8 cellular contexts compared by ENCODE assay signal in the genomic region with DNA sequence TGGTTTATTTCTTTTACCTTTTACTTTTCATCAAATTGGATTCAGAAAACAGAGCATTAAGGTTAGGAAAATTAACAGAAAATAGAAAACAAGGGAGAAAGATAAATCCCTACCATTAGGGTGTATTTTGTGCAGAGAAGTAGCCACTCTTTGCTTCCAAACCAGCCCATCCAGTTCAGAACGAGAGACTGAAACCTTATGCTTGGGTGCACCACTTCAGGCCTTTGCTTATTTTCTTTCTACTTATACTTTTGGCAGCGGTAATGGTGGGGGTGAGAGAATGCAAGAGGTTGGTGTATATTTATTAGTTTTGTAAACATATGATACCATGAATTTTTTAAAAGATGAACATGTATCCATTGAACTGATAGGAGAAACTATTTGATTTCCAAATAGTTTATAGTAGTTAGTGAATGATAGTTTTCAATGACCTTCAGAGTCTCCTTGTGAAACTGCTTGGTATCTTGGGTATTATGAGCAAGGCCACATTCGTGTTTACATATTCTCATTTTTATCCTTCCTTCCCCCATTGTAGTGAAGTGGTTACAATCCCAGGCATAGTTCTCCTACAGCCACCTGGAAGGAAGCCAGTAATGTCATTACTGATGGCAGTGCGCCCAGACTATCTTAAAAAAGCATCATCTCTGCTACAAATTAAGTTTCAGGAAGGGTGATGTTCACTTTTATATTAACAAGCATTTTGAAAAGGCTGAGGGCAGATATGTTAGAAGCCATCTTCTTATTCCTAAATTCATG.
DNase-seq lines count a peak whose midpoint lies in the region; ATAC-seq and TF ChIP-seq lines count a peak whose summit lies in the region.

No MANE protein-coding gene starts in this region.

- H2AFZ ChIP-seq in PC-9 (no peak overlapping the region), GM23338 (no peak overlapping the region), neuronal stem cell (ENCODE audit: low read length) (no peak overlapping the region)

- no peak overlapping the region for H3K18ac ChIP-seq in neuronal stem cell (ENCODE audit: low read length)

- no CpG with 5 or more reads among the region's 4 CpGs for WGBS in neuronal stem cell (ENCODE audit: extremely low coverage in 2 of 2, insufficient read length in 2 of 2, insufficient replicate concordance in 1 of 2), 2 donors

- H3K14ac ChIP-seq in neuronal stem cell (ENCODE audit: low read length) = no peak overlapping the region

- H2BK120ac ChIP-seq in neuronal stem cell (ENCODE audit: low read depth, low read length) = no peak overlapping the region

- no peaks in the 10 kb centered on the region for H3K27me3 Mint-ChIP-seq in CD8-positive, alpha-beta T cell (ENCODE audit: low read depth)
- H3K27me3 Mint-ChIP-seq in naive thymus-derived CD4-positive, alpha-beta T cell = no peaks in the 10 kb centered on the region
- no peaks in the 10 kb centered on the region for H3K27me3 Mint-ChIP-seq in GM23338 (ENCODE audit: insufficient read depth, low read depth, poor library complexity)

- H3K9me3 ChIP-seq in CD8-positive, alpha-beta T cell (ENCODE audit: low read length) = no peaks in the 10 kb centered on the region
- H3K9me3 ChIP-seq in PC-9 (ENCODE audit: insufficient read depth, low read depth) (no peaks in the 10 kb centered on the region), neuronal stem cell (replicated peaks in 1 of 2; ENCODE audit: control insufficient read depth in 2 of 2, insufficient read depth in 1 of 2, low read depth in 1 of 2, low read length in 2 of 2) (peaks cover 0 to 2% of the 10 kb centered on the region in 2 donors)
- H3K9me3 ChIP-seq in naive thymus-derived CD4-positive, alpha-beta T cell (ENCODE audit: control insufficient read depth in 2 of 3, low read length in 3 of 3) = no peaks in the 10 kb centered on the region

- no peak overlapping the region for H3K4ac ChIP-seq in neuronal stem cell (ENCODE audit: low read length)

- no peak overlapping the region for H3K4me3 Mint-ChIP-seq in CD8-positive, alpha-beta T cell
- H3K4me3 Mint-ChIP-seq in naive thymus-derived CD4-positive, alpha-beta T cell = peak overlapping the region in 2 of 10 donors; percentile 2
- H3K4me3 Mint-ChIP-seq in GM23338 = no peak overlapping the region

- no peak overlapping the region for H4K91ac ChIP-seq in neuronal stem cell (ENCODE audit: low read depth, low read length, poor library complexity)

- peaks cover 62% of the 10 kb centered on the region for H3K4me1 Mint-ChIP-seq in CD8-positive, alpha-beta T cell (ENCODE audit: low read depth)
- H3K4me1 Mint-ChIP-seq in naive thymus-derived CD4-positive, alpha-beta T cell = peaks cover 25 to 71% (median 60%) of the 10 kb centered on the region in 7 donors
- peaks cover 8% of the 10 kb centered on the region; the same call in 2 of the 3 replicates for H3K4me1 Mint-ChIP-seq in GM23338

- H3K27ac Mint-ChIP-seq in CD8-positive, alpha-beta T cell = peak overlapping the region; percentile 46
- peak overlapping the region in 6 of 9 donors; percentile 15 to 73 (median 21) for H3K27ac Mint-ChIP-seq in naive thymus-derived CD4-positive, alpha-beta T cell
- H3K27ac Mint-ChIP-seq in GM23338 = no peak overlapping the region

- peaks cover 4% of the 10 kb centered on the region for H3K36me3 ChIP-seq in CD8-positive, alpha-beta T cell (ENCODE audit: insufficient read depth, low read length)
- H3K36me3 ChIP-seq in PC-9 (ENCODE audit: low read depth) (no peaks in the 10 kb centered on the region), GM23338 (ENCODE audit: insufficient read depth) (no peaks in the 10 kb centered on the region), neuronal stem cell (replicated peaks in 1 of 2; ENCODE audit: control insufficient read depth in 2 of 2, insufficient read depth in 2 of 2, low read length in 2 of 2) (no peaks in the 10 kb centered on the region)
- H3K36me3 ChIP-seq in naive thymus-derived CD4-positive, alpha-beta T cell (ENCODE audit: control insufficient read depth in 2 of 3, insufficient read depth in 3 of 3, low read length in 3 of 3) = peaks cover 0 to 8% (median 4%) of the 10 kb centered on the region in 3 experiments

- H3K36me3 Mint-ChIP-seq in CD8-positive, alpha-beta T cell = peaks cover 57% of the 10 kb centered on the region
- peaks cover 6 to 66% (median 22%) of the 10 kb centered on the region in 5 donors for H3K36me3 Mint-ChIP-seq in naive thymus-derived CD4-positive, alpha-beta T cell
- H3K36me3 Mint-ChIP-seq in GM23338 (ENCODE audit: low read depth) = peaks cover 28% of the 10 kb centered on the region; the same call in 2 of the 3 replicates

- no peak overlapping the region for H4K8ac ChIP-seq in neuronal stem cell (ENCODE audit: low read depth, low read length)

- POLR2A ChIA-PET in CD8-positive, alpha-beta T cell (lab: Charles Lee) = no interaction called here
- POLR2A ChIA-PET in PC-9 (lab: Charles Lee; ENCODE audit: unreplicated experiment) = no interaction called here
- POLR2A ChIA-PET in naive thymus-derived CD4-positive, alpha-beta T cell (lab: Charles Lee) = no interaction called here

- no peak overlapping the region for H3K4me2 ChIP-seq in PC-9
- H3K4me2 ChIP-seq in GM23338 = no peak overlapping the region
- H3K4me2 ChIP-seq in neuronal stem cell (ENCODE audit: insufficient read depth, low read length, poor library complexity, severe bottlenecking) = no peak overlapping the region

- H3K27ac ChIP-seq in CD8-positive, alpha-beta T cell (ENCODE audit: low read depth, low read length) = no peak overlapping the region
- 0 out of 2 replicates have a peak overlapping the region, but pooled peaks have one; percentile 32 for H3K27ac ChIP-seq in PC-9
- no peak overlapping the region for H3K27ac ChIP-seq in naive thymus-derived CD4-positive, alpha-beta T cell (ENCODE audit: low read depth, low read length)
- no peak overlapping the region for H3K27ac ChIP-seq in GM23338 (ENCODE audit: low read depth)
- H3K27ac ChIP-seq in neuronal stem cell (replicated peaks; ENCODE audit: low read length) = no peak overlapping the region

- no peak overlapping the region for H2BK5ac ChIP-seq in neuronal stem cell (ENCODE audit: low read length)

- no peak for TF ChIP-seq EP300 in Ishikawa (IDR thresholded peaks at IDR 0.05; ENCODE audit: borderline replicate concordance)

- H3K9ac ChIP-seq in neuronal stem cell (ENCODE audit: low read depth, low read length, poor library complexity) = no peak overlapping the region

- H3K9me2 ChIP-seq in PC-9 (ENCODE audit: insufficient read depth) (no peaks in the 10 kb centered on the region), GM23338 (ENCODE audit: insufficient read depth) (no peaks in the 10 kb centered on the region)

- H3K9me3 Mint-ChIP-seq in CD8-positive, alpha-beta T cell = no peaks in the 10 kb centered on the region
- peaks cover 0 to 12% (median 0%) of the 10 kb centered on the region in 11 donors for H3K9me3 Mint-ChIP-seq in naive thymus-derived CD4-positive, alpha-beta T cell
- peaks cover 19% of the 10 kb centered on the region for H3K9me3 Mint-ChIP-seq in GM23338

- no peaks in the 10 kb centered on the region for H3K27me3 ChIP-seq in CD8-positive, alpha-beta T cell (ENCODE audit: insufficient read depth, low read length)
- H3K27me3 ChIP-seq in PC-9 (ENCODE audit: insufficient read depth, low read depth) = no peaks in the 10 kb centered on the region
- H3K27me3 ChIP-seq in naive thymus-derived CD4-positive, alpha-beta T cell (ENCODE audit: control insufficient read depth in 2 of 2, insufficient read depth in 2 of 2, low read length in 2 of 2) = no peaks in the 10 kb centered on the region
- no peaks in the 10 kb centered on the region for H3K27me3 ChIP-seq in GM23338 (ENCODE audit: insufficient read depth)
- no peaks in the 10 kb centered on the region for H3K27me3 ChIP-seq in neuronal stem cell (ENCODE audit: control insufficient read depth in 3 of 3, insufficient read depth in 3 of 3, low read depth in 1 of 3, low read length in 3 of 3)

- DNase-seq in CD8-positive, alpha-beta T cell = no peak
- peak; percentile 64 to 68 for DNase-seq in PC-9
- peak; percentile 92 to 95 for DNase-seq in erythroblast (lab: John Stamatoyannopoulos, UW)
- no peak for DNase-seq in naive thymus-derived CD4-positive, alpha-beta T cell
- no peak for DNase-seq in GM23338 (ENCODE audit: low spot score)
- DNase-seq in neuronal stem cell (ENCODE audit: low spot score) = no peak

- H4K20me1 ChIP-seq in PC-9 (ENCODE audit: insufficient read depth) (no peaks in the 10 kb centered on the region), GM23338 (replicated peaks; ENCODE audit: insufficient read depth) (no peaks in the 10 kb centered on the region)

- intact Hi-C loops in CD8-positive, alpha-beta T cell (cut with DNase I, micrococcal nuclease) = loop anchor here in 1 of 2 experiments (10.0 kb wide), 1 partner anchor 54 kb away; no protein-coding TSS in a partner anchor
- intact Hi-C loops in PC-9 (cut with micrococcal nuclease; ENCODE audit: unreplicated experiment) = loop anchor here (10.0 kb wide), 1 partner anchor 54 kb away; no protein-coding TSS in a partner anchor
- intact Hi-C loops in naive thymus-derived CD4-positive, alpha-beta T cell (cut with micrococcal nuclease) = no loop called here

- H2AK5ac ChIP-seq in neuronal stem cell (ENCODE audit: low read depth, low read length) = no peak overlapping the region

- TF ChIP-seq RAD21 in Ishikawa (IDR thresholded peaks at IDR 0.05; ENCODE audit: low read depth) = no peak

- no peaks in the 10 kb centered on the region for H3K79me1 ChIP-seq in neuronal stem cell (ENCODE audit: low read depth, low read length)

- no peak for ATAC-seq in CD8-positive, alpha-beta T cell
- ATAC-seq in GM21360 (IDR thresholded peaks at IDR 0.05; ENCODE audit: unreplicated experiment) (peak; percentile 58), GM23338 (no peak)
- ATAC-seq in naive thymus-derived CD4-positive, alpha-beta T cell = peak; percentile 26

- no TSS peak for BruUV-seq in PC-9 (replicated peaks; lab: Mats Ljungman, UMichigan)

- no peaks in the 10 kb centered on the region for H3K79me2 ChIP-seq in PC-9 (ENCODE audit: low read depth)
- no peaks in the 10 kb centered on the region for H3K79me2 ChIP-seq in GM23338 (replicated peaks; ENCODE audit: insufficient read depth)

- TF ChIP-seq CTCF in CD8-positive, alpha-beta T cell (IDR thresholded peaks at IDR 0.05) = no peak
- TF ChIP-seq CTCF in PC-9 (conservative IDR thresholded peaks at IDR 0.05) (no peak), GM23338 (conservative IDR thresholded peaks at IDR 0.05; ENCODE audit: low read depth in 2 of 2) (no peak)

- H2BK12ac ChIP-seq in neuronal stem cell (ENCODE audit: low read length) = no peak overlapping the region

- H2BK15ac ChIP-seq in neuronal stem cell (ENCODE audit: low read length) = no peak overlapping the region

- no peak overlapping the region for H3K4me3 ChIP-seq in CD8-positive, alpha-beta T cell (ENCODE audit: low read depth, low read length)
- H3K4me3 ChIP-seq in PC-9 (no peak overlapping the region), GM23338 (no peak overlapping the region), neuronal stem cell (ENCODE audit: low read length in 2 of 2) (no peak overlapping the region)
- H3K4me3 ChIP-seq in naive thymus-derived CD4-positive, alpha-beta T cell (ENCODE audit: low read length) = no peak overlapping the region

- H3K4me1 ChIP-seq in CD8-positive, alpha-beta T cell (ENCODE audit: insufficient read depth, low read length) = peaks cover 37% of the 10 kb centered on the region
- H3K4me1 ChIP-seq in PC-9 (replicated peaks; ENCODE audit: insufficient read depth) = 0 out of 2 replicates have a peak, but pooled peaks cover 5% of the 10 kb centered on the region
- H3K4me1 ChIP-seq in naive thymus-derived CD4-positive, alpha-beta T cell (ENCODE audit: control insufficient read depth in 2 of 2, insufficient read depth in 2 of 2, low read length in 2 of 2) = peaks cover 7 to 28% of the 10 kb centered on the region in 2 donors
- H3K4me1 ChIP-seq in GM23338 (ENCODE audit: insufficient read depth) = no peaks in the 10 kb centered on the region
- H3K4me1 ChIP-seq in neuronal stem cell (ENCODE audit: control insufficient read depth in 2 of 2, insufficient read depth in 1 of 2, low read depth in 1 of 2, low read length in 2 of 2) = peaks cover 2 to 16% of the 10 kb centered on the region in 2 donors

- no peaks in the 10 kb centered on the region; the same call in 1 of the 2 replicates for H3F3A ChIP-seq in PC-9 (ENCODE audit: insufficient read depth, low read depth)
- H3F3A ChIP-seq in GM23338 (replicated peaks; ENCODE audit: low read depth) = no peaks in the 10 kb centered on the region

- TF ChIP-seq POLR2A in erythroblast (IDR thresholded peaks at IDR 0.05; ENCODE audit: low read length) = peak; percentile 36

- CTCF ChIA-PET in CD8-positive, alpha-beta T cell (lab: Charles Lee) = no interaction called here
- CTCF ChIA-PET in PC-9 (lab: Charles Lee) = no interaction called here
- CTCF ChIA-PET in naive thymus-derived CD4-positive, alpha-beta T cell (lab: Charles Lee) = no interaction called here

- H3K23ac ChIP-seq in neuronal stem cell (ENCODE audit: low read depth, low read length, poor library complexity) = no peak overlapping the region

Comparison
In these comparisons a context has a peak if more than half of its experiments do, and no peak if none do; other contexts are left out.
1. ATAC-seq: peak in GM21360 (single experiment) and naive thymus-derived CD4-positive, alpha-beta T cell (single experiment); none in CD8-positive, alpha-beta T cell (single experiment) and GM23338 (single experiment).
2. DNase-seq: peak in PC-9 (2 of 2) and erythroblast (2 of 2); none in CD8-positive, alpha-beta T cell (0 of 7), naive thymus-derived CD4-positive, alpha-beta T cell (0 of 9), GM23338 (single experiment) and neuronal stem cell (single experiment).